26 cellular contexts compared by ENCODE assay signal in genomic region chr9:38286357-38286756, GRCh38.
A peak's percentile ranks its signal among the peaks of the same experiment; 100 is the strongest.
DNase-seq lines count a peak whose midpoint lies in the region; ATAC-seq, FAIRE-seq and TF ChIP-seq lines count a peak whose summit lies in the region.
"Had no signal": no experiment of that assay in that cellular context is flagged by ENCODE, and none has a peak within 500 bp of the region (broad histone marks: within the 10 kb centered on the region; RNA-seq: fewer than 3 reads in every experiment).

No MANE protein-coding gene starts in this region.

- no peak overlapping the region for H2BK20ac ChIP-seq in H1 (ENCODE audit: low read length)

- H3K4me2 ChIP-seq in HepG2 (ENCODE audit: low read depth, low read length) (no peak overlapping the region), H1 (ENCODE audit: insufficient read depth in 1 of 2, low read depth in 2 of 2, low read length in 2 of 2) (no peak overlapping the region)
- H3K4me2 ChIP-seq: A549; BLaER1 treated with 17β-estradiol and CSF1 and Interleukin-3, amounts not matched to agents 10 nM and 100 nM had no signal

- H3K27ac Mint-ChIP-seq in osteocyte (ENCODE audit: unreplicated experiment) = no peak overlapping the region
- H3K27ac Mint-ChIP-seq: CD14-positive monocyte; CD4-positive, alpha-beta T cell; CD8-positive, alpha-beta memory T cell had no signal

- no peaks in the 10 kb centered on the region for H3K36me3 Mint-ChIP-seq in osteocyte (ENCODE audit: unreplicated experiment)
- H3K36me3 Mint-ChIP-seq: CD14-positive monocyte; CD8-positive, alpha-beta memory T cell had no signal

- H3K9ac ChIP-seq in HepG2 (ENCODE audit: insufficient read depth, low read depth, low read length) (no peak overlapping the region), H1 (replicated peaks in 1 of 4; ENCODE audit: extremely low read depth in 1 of 4, low read depth in 3 of 4, low read length in 3 of 4) (no peak overlapping the region)
- H3K9ac ChIP-seq: BLaER1 treated with 17β-estradiol and CSF1 and Interleukin-3, amounts not matched to agents 10 nM and 100 nM had no signal

- TF ChIP-seq EP300 in HepG2 (IDR thresholded peaks at IDR 0.05; ENCODE audit: low read depth in 2 of 2, low read length in 2 of 2) = no peak
- TF ChIP-seq EP300 in HepG2 (CRISPR knock-in tag; IDR thresholded peaks at IDR 0.05; ENCODE audit: borderline replicate concordance) = no peak
- no peak for TF ChIP-seq EP300 in H1 (IDR thresholded peaks at IDR 0.05; ENCODE audit: borderline replicate concordance in 1 of 2, low read depth in 2 of 2, low read length in 2 of 2)

- H3K27me3 ChIP-seq in HepG2 (ENCODE audit: control insufficient read depth in 1 of 2, insufficient read depth in 2 of 2, low read length in 2 of 2) (peaks cover 2 to 3% of the 10 kb centered on the region in 2 experiments; a peak in 2 of 5 replicates), right lobe of liver (no peaks in the 10 kb centered on the region), H1 (replicated peaks in 1 of 4; ENCODE audit: control insufficient read depth in 3 of 4, extremely low read depth in 1 of 4, insufficient read depth in 3 of 4, low read length in 3 of 4) (no peaks in the 10 kb centered on the region), body of pancreas (no peaks in the 10 kb centered on the region)
- H3K27me3 ChIP-seq: BE2C; BLaER1 treated with 17β-estradiol and CSF1 and Interleukin-3, amounts not matched to agents 10 nM and 100 nM had no signal

- no peak overlapping the region for H3K4me3 Mint-ChIP-seq in osteocyte (ENCODE audit: unreplicated experiment)
- H3K4me3 Mint-ChIP-seq: CD14-positive monocyte; CD4-positive, alpha-beta T cell; CD8-positive, alpha-beta memory T cell had no signal

- intact Hi-C loops in HepG2 (cut with micrococcal nuclease; ENCODE audit: unreplicated experiment) (no loop called here), right lobe of liver (cut with DNase I) (no loop called here), body of pancreas (cut with DNase I) (loop anchor here (5.0 kb wide), 1 partner anchor 54 kb away; no protein-coding TSS in a partner anchor)

- no peaks in the 10 kb centered on the region for H3K4me1 Mint-ChIP-seq in osteocyte (ENCODE audit: unreplicated experiment)
- H3K4me1 Mint-ChIP-seq: CD14-positive monocyte; CD8-positive, alpha-beta memory T cell had no signal

- no peaks in the 10 kb centered on the region for H4K20me1 ChIP-seq in HepG2 (ENCODE audit: insufficient read depth, low read length)
- no peaks in the 10 kb centered on the region for H4K20me1 ChIP-seq in H1 (replicated peaks in 1 of 2; ENCODE audit: control insufficient read depth in 1 of 2, insufficient read depth in 2 of 2, low read length in 2 of 2)
- H4K20me1 ChIP-seq: BLaER1 treated with 17β-estradiol and CSF1 and Interleukin-3, amounts not matched to agents 10 nM and 100 nM had no signal

- H3K14ac ChIP-seq in H1 (ENCODE audit: insufficient read length) = no peak overlapping the region

- peaks cover 3% of the 10 kb centered on the region for H3K9me3 Mint-ChIP-seq in osteocyte (ENCODE audit: unreplicated experiment)
- H3K9me3 Mint-ChIP-seq: CD4-positive, alpha-beta T cell; CD8-positive, alpha-beta memory T cell had no signal

- TF ChIP-seq POLR2A in HepG2 (IDR thresholded peaks at IDR 0.05; ENCODE audit: insufficient read depth in 1 of 2, low read depth in 2 of 2, low read length in 2 of 2) (no peak), right lobe of liver (IDR thresholded peaks at IDR 0.05) (no peak), H1 (IDR thresholded peaks at IDR 0.05; ENCODE audit: control extremely low read depth in 1 of 2, low read depth in 2 of 2, low read length in 2 of 2) (no peak), body of pancreas (IDR thresholded peaks at IDR 0.05) (no peak)

- no peak overlapping the region for H4K8ac ChIP-seq in H1 (ENCODE audit: extremely low read depth, insufficient read depth, low read length)

- H4K5ac ChIP-seq in H1 (ENCODE audit: insufficient read length, low read depth, low read length) = no peak overlapping the region

- in situ Hi-C loops in HepG2 (cut with HindIII; ENCODE audit: extremely low pct_ligation_motif_present, low pct_unique_long_range_greater_than_20kb) = no loop called here

- no peaks in the 10 kb centered on the region for H3K9me3 ChIP-seq in HepG2 (ENCODE audit: low read length)
- H3K9me3 ChIP-seq in right lobe of liver = no peaks in the 10 kb centered on the region
- H3K9me3 ChIP-seq in H1 (ENCODE audit: insufficient read depth in 2 of 2, low read depth in 1 of 2, low read length in 1 of 2) = no peaks in the 10 kb centered on the region
- no peaks in the 10 kb centered on the region for H3K9me3 ChIP-seq in body of pancreas
- H3K9me3 ChIP-seq: A549; BE2C; BLaER1 treated with 17β-estradiol and CSF1 and Interleukin-3, amounts not matched to agents 10 nM and 100 nM had no signal

- no peaks in the 10 kb centered on the region for H3K79me1 ChIP-seq in H1 (ENCODE audit: low read depth, low read length)

- CTCF ChIA-PET in HepG2 (lab: Yijun Ruan, JAX; ENCODE audit: low intra/inter-chr PET ratio, low total read pairs) (no interaction called here), H1 (lab: Charles Lee; ENCODE audit: partially characterized antibody) (interaction anchor here (1.1 to 1.6 kb wide), 3 partner anchors 18 to 125 kb away, joined by 3 read pairs; no protein-coding TSS in a partner anchor)

- H2AK5ac ChIP-seq in H1 (ENCODE audit: low read depth, low read length) = no peak overlapping the region

- H3K27me3 Mint-ChIP-seq in osteocyte (ENCODE audit: unreplicated experiment) = peaks cover 41% of the 10 kb centered on the region
- H3K27me3 Mint-ChIP-seq: CD4-positive, alpha-beta T cell had no signal

- FAIRE-seq in HepG2 (lab: Jason Lieb, UNC) (no peak), H1 (lab: Jason Lieb, UNC) (no peak)
- FAIRE-seq: A549, D721Med, GM12878 had no signal

- TF ChIP-seq RAD21 in HepG2 (CRISPR knock-in tag; IDR thresholded peaks at IDR 0.05) = no peak
- no peak for TF ChIP-seq RAD21 in H1 (IDR thresholded peaks at IDR 0.05 in 1 of 2, conservative IDR thresholded peaks at IDR 0.05 in 1 of 2; ENCODE audit: low read depth in 2 of 2, low read length in 2 of 2)

- H3K4me1 ChIP-seq in HepG2 (ENCODE audit: insufficient read depth, low read length) (no peaks in the 10 kb centered on the region), right lobe of liver (no peaks in the 10 kb centered on the region), H1 (replicated peaks in 1 of 4; ENCODE audit: control insufficient read depth in 3 of 4, insufficient read depth in 4 of 4, low read length in 3 of 4) (peaks cover 5 to 11% (median 7%) of the 10 kb centered on the region in 4 experiments), body of pancreas (peaks cover 10% of the 10 kb centered on the region)
- H3K4me1 ChIP-seq: A549; BLaER1 treated with 17β-estradiol and CSF1 and Interleukin-3, amounts not matched to agents 10 nM and 100 nM had no signal

- H3K4ac ChIP-seq in H1 (replicated peaks; ENCODE audit: insufficient read length, low read depth, low read length) = no peak overlapping the region

- BruUV-seq in HepG2 (replicated peaks; lab: Mats Ljungman, UMichigan) = no TSS peak

- no peak overlapping the region for H3K23ac ChIP-seq in H1 (ENCODE audit: insufficient read length)

- POLR2A ChIA-PET in HepG2 (lab: Yijun Ruan, JAX) = no interaction called here
- POLR2A ChIA-PET in H1 (lab: Charles Lee; ENCODE audit: partially characterized antibody) = no interaction called here

- H2BK15ac ChIP-seq in H1 (ENCODE audit: low read length) = no peak overlapping the region

- DNase-seq in HepG2 (ENCODE audit: low spot score) (no peak), right lobe of liver (no peak), H1 (ENCODE audit: low read depth in 1 of 2, low spot score in 2 of 2) (no peak), mesenteric fat pad (ENCODE audit: low spot score) (peak; percentile 3), osteocyte (ENCODE audit: extremely low spot score, unreplicated experiment) (peak; percentile 38), body of pancreas (no peak)
- DNase-seq: 8988T; ACHN; AML-193; BE2C; CD4-positive, alpha-beta T cell; CD8-positive, alpha-beta memory T cell; DMS 273 treated with DMSO at 0.1 percent for 48 hours; DMS79; EL; GDM1; GOT3; H7; HCEC 1CT had no signal

- H4K91ac ChIP-seq in H1 (replicated peaks; ENCODE audit: insufficient read length, low read length) = no peak overlapping the region

- ATAC-seq in HepG2 (no peak), right lobe of liver (no peak), body of pancreas (no peak), HG03108 (IDR thresholded peaks at IDR 0.05; ENCODE audit: unreplicated experiment) (no peak), HG02840 (IDR thresholded peaks at IDR 0.05; ENCODE audit: low FRiP score, unreplicated experiment) (no peak)
- ATAC-seq: A549, GM12878 had no signal

- H3K56ac ChIP-seq in H1 (replicated peaks; ENCODE audit: insufficient read length, low read depth, low read length) = no peak overlapping the region

- no peak overlapping the region for H2AFZ ChIP-seq in HepG2 (ENCODE audit: low read length)
- H2AFZ ChIP-seq in H1 (ENCODE audit: low read length) = no peak overlapping the region

- H2BK5ac ChIP-seq in H1 (ENCODE audit: low read depth, low read length) = no peak overlapping the region

- H3K18ac ChIP-seq in H1 (ENCODE audit: extremely low read depth, low read length) = no peak overlapping the region

- no peaks in the 10 kb centered on the region for H3K23me2 ChIP-seq in H1 (ENCODE audit: low read depth, low read length)

- H3K79me2 ChIP-seq in HepG2 (ENCODE audit: insufficient read depth, low read length) = no peaks in the 10 kb centered on the region
- H3K79me2 ChIP-seq in H1 (ENCODE audit: control insufficient read depth in 1 of 2, insufficient read depth in 2 of 2, low read length in 2 of 2) = no peaks in the 10 kb centered on the region

- H3K27ac ChIP-seq in HepG2 (ENCODE audit: extremely low read length, insufficient read depth, low read length) (no peak overlapping the region), right lobe of liver (no peak overlapping the region), H1 (ENCODE audit: low read depth, low read length) (no peak overlapping the region), body of pancreas (no peak overlapping the region)
- H3K27ac ChIP-seq: A549; BLaER1 treated with 17β-estradiol and CSF1 and Interleukin-3, amounts not matched to agents 10 nM and 100 nM had no signal

- no peak for TF ChIP-seq CTCF in HepG2 (CRISPR knock-in tag; IDR thresholded peaks at IDR 0.05)
- TF ChIP-seq CTCF in right lobe of liver (IDR thresholded peaks at IDR 0.05) = no peak
- no peak for TF ChIP-seq CTCF in H1 (IDR thresholded peaks at IDR 0.05; ENCODE audit: control extremely low read depth in 1 of 3, insufficient read depth in 1 of 3, low read depth in 1 of 3, low read length in 3 of 3)
- TF ChIP-seq CTCF in osteocyte (IDR thresholded peaks at IDR 0.05) = no peak
- no peak for TF ChIP-seq CTCF in body of pancreas (IDR thresholded peaks at IDR 0.05)

- H3K36me3 ChIP-seq in HepG2 (replicated peaks in 1 of 2; ENCODE audit: control insufficient read depth in 1 of 2, insufficient read depth in 2 of 2, low read length in 2 of 2) = no peaks in the 10 kb centered on the region
- H3K36me3 ChIP-seq in right lobe of liver = no peaks in the 10 kb centered on the region
- H3K36me3 ChIP-seq in H1 (ENCODE audit: control insufficient read depth in 2 of 4, insufficient read depth in 4 of 4, low read length in 3 of 4) = no peaks in the 10 kb centered on the region
- H3K36me3 ChIP-seq in body of pancreas (replicated peaks in 1 of 2; ENCODE audit: insufficient read depth in 1 of 2, low read depth in 2 of 2) = no peaks in the 10 kb centered on the region
- H3K36me3 ChIP-seq: BE2C; BLaER1 treated with 17β-estradiol and CSF1 and Interleukin-3, amounts not matched to agents 10 nM and 100 nM had no signal

- no peak overlapping the region for H2BK120ac ChIP-seq in H1 (replicated peaks; ENCODE audit: low read depth, low read length)

- H2BK12ac ChIP-seq in H1 (ENCODE audit: low read depth, low read length) = no peak overlapping the region

- H3K4me3 ChIP-seq in HepG2 (replicated peaks in 1 of 3; ENCODE audit: insufficient read depth in 1 of 3, low read depth in 2 of 3, low read length in 3 of 3) (no peak overlapping the region), right lobe of liver (no peak overlapping the region), H1 (ENCODE audit: extremely low read depth in 1 of 4, insufficient read depth in 2 of 4, low read depth in 3 of 4, low read length in 4 of 4) (no peak overlapping the region), body of pancreas (no peak overlapping the region)
- H3K4me3 ChIP-seq: A549; BLaER1 treated with 17β-estradiol and CSF1 and Interleukin-3, amounts not matched to agents 10 nM and 100 nM; GM12878 had no signal

Comparison
In these comparisons a context has a peak if more than half of its experiments do, and no peak if none do; other contexts are left out.
1. DNase-seq: peak in mesenteric fat pad (single experiment) and osteocyte (single experiment); none in HepG2 (single experiment), right lobe of liver (0 of 3), H1 (0 of 2) and body of pancreas (0 of 4).
2. Of the 41 proteins assayed by ChIP-seq in both HepG2 and H1: peak only in HepG2: none; only in H1: KDM1A; in both: none; in neither: 40.